In genomic region chr3:136728918-136729317, GRCh38 we compare ENCODE assay signal across 10 cellular contexts. TPM values are rescaled to one million over a fixed set of nuclear protein-coding genes. Genes with fewer than 3 reads are reported as not detected.
DNase-seq lines count a peak whose midpoint lies in the region; ATAC-seq and TF ChIP-seq lines count a peak whose summit lies in the region.
"Had no signal": no experiment of that assay in that cellular context is flagged by ENCODE, and none has a peak within 500 bp of the region (broad histone marks: within the 10 kb centered on the region; RNA-seq: fewer than 3 reads in every experiment).

No MANE protein-coding gene starts in this region.

- no peak overlapping the region for H3K4me3 Mint-ChIP-seq in activated T-helper 17 cell treated with anti-CD3 and anti-CD28 coated beads, Interleukin-2, amount 50 U/mL, for 72 hours

- no peaks in the 10 kb centered on the region for H3K27me3 Mint-ChIP-seq in activated T-helper 17 cell treated with anti-CD3 and anti-CD28 coated beads, Interleukin-2, amount 50 U/mL, for 72 hours

- DNase-seq in Right ventricle myocardium superior, result no peak
- no peak for DNase-seq in cardiac septum (ENCODE audit: low spot score)
- DNase-seq in foreskin fibroblast, result peak; percentile 78 to 89
- DNase-seq in thoracic aorta (ENCODE audit: low spot score), result no peak
- DNase-seq in omental fat pad (ENCODE audit: low spot score), result no peak
- DNase-seq: AML-193, NCI-H1417 treated with DMSO at 0.1 percent for 48 hours had no signal

- H3K79me2 ChIP-seq in SU-DHL-6 (ENCODE audit: insufficient read depth, low read length), result peaks cover 96% of the 10 kb centered on the region

- no peak for TF ChIP-seq CTCF in SU-DHL-6 (IDR thresholded peaks at IDR 0.05; ENCODE audit: insufficient read depth, low read length, poor library complexity, severe bottlenecking)
- no peak for TF ChIP-seq CTCF in foreskin fibroblast (IDR thresholded peaks at IDR 0.05; ENCODE audit: low read depth, low read length)
- TF ChIP-seq CTCF in thoracic aorta (IDR thresholded peaks at IDR 0.05), result no peak
- no peak for TF ChIP-seq CTCF in omental fat pad (IDR thresholded peaks at IDR 0.05)

- H3K36me3 ChIP-seq in SU-DHL-6 (ENCODE audit: low read length) (no peaks in the 10 kb centered on the region), thoracic aorta (no peaks in the 10 kb centered on the region)

- intact Hi-C loops in Right ventricle myocardium superior (cut with DNase I), result no loop called here
- intact Hi-C loops in cardiac septum (cut with DNase I), result no loop called here

- no peak overlapping the region for H2AFZ ChIP-seq in SU-DHL-6 (ENCODE audit: low read depth, low read length, severe bottlenecking)

- peaks cover 32 to 58% of the 10 kb centered on the region in 2 donors for H3K4me1 ChIP-seq in thoracic aorta (ENCODE audit: control insufficient read depth in 1 of 2, low read depth in 2 of 2)

- H3K9me3 ChIP-seq in SU-DHL-6 (ENCODE audit: insufficient read depth, low read length) (no peaks in the 10 kb centered on the region), thoracic aorta (no peaks in the 10 kb centered on the region)

- H3K9me2 ChIP-seq in SU-DHL-6 (replicated peaks; ENCODE audit: insufficient read depth, low read length), result no peaks in the 10 kb centered on the region

- H3F3A ChIP-seq in SU-DHL-6 (ENCODE audit: insufficient read depth), result peaks cover 4% of the 10 kb centered on the region; the same call in 1 of the 2 replicates

- H3K9me3 Mint-ChIP-seq in activated T-helper 17 cell treated with anti-CD3 and anti-CD28 coated beads, Interleukin-2, amount 50 U/mL, for 72 hours, result no peaks in the 10 kb centered on the region

- peaks cover 27% of the 10 kb centered on the region for H3K4me1 Mint-ChIP-seq in activated T-helper 17 cell treated with anti-CD3 and anti-CD28 coated beads, Interleukin-2, amount 50 U/mL, for 72 hours

- peak overlapping the region; percentile 9; the same call in 1 of the 2 replicates for H3K27ac ChIP-seq in SU-DHL-6 (ENCODE audit: low read depth, low read length)
- no peak overlapping the region for H3K27ac ChIP-seq in thoracic aorta

- H3K4me2 ChIP-seq in SU-DHL-6 (ENCODE audit: low read depth, low read length, poor library complexity, severe bottlenecking), result peak overlapping the region; percentile 37

- ATAC-seq in Right ventricle myocardium superior (ENCODE audit: poor library complexity) (peak; percentile 45), thoracic aorta (ENCODE audit: insufficient number of reproducible peaks, low FRiP score, low read depth) (no peak), omental fat pad (ENCODE audit: low FRiP score) (no peak), GM19467 (IDR thresholded peaks at IDR 0.05; ENCODE audit: unreplicated experiment) (no peak)
- no peak for ATAC-seq in activated T-helper 17 cell treated with anti-CD3 and anti-CD28 coated beads, Interleukin-2, amount 50 U/mL, for 72 hours (replicated peaks)

- H3K4me3 ChIP-seq in SU-DHL-6 (ENCODE audit: insufficient read depth, low read length, poor library complexity, severe bottlenecking), result no peak overlapping the region
- H3K4me3 ChIP-seq in foreskin fibroblast (ENCODE audit: low read depth in 1 of 2, low read length in 2 of 2), result peak overlapping the region; percentile 8 to 45
- H3K4me3 ChIP-seq in thoracic aorta, result peak overlapping the region; percentile 55

- no peak overlapping the region for H3K27ac Mint-ChIP-seq in activated T-helper 17 cell treated with anti-CD3 and anti-CD28 coated beads, Interleukin-2, amount 50 U/mL, for 72 hours

- no peaks in the 10 kb centered on the region for H3K27me3 ChIP-seq in SU-DHL-6 (ENCODE audit: low read length)
- H3K27me3 ChIP-seq in thoracic aorta (replicated peaks; ENCODE audit: insufficient read depth), result no peaks in the 10 kb centered on the region

- H4K20me1 ChIP-seq in SU-DHL-6 (ENCODE audit: low read depth, low read length), result no peaks in the 10 kb centered on the region; the same call in 1 of the 2 replicates

- H3K9ac ChIP-seq in SU-DHL-6 (ENCODE audit: low read length), result no peak overlapping the region

- H3K36me3 Mint-ChIP-seq in activated T-helper 17 cell treated with anti-CD3 and anti-CD28 coated beads, Interleukin-2, amount 50 U/mL, for 72 hours (ENCODE audit: low read depth), result no peaks in the 10 kb centered on the region

RNA-seq across cellular contexts. Expression of gene STAG1, which starts 23.3 kb away (rescaled TPM):
- total RNA-seq in Right ventricle myocardium superior, result 21.1 TPM
- total RNA-seq in cardiac septum, result 24.0 TPM
- total RNA-seq in thoracic aorta, result 10 to 100 TPM; 26.8 to 56.4 TPM
- total RNA-seq in omental fat pad, result 10 to 100 TPM; 37.6 to 57.5 (median 41.6) TPM
- total RNA-seq in activated T-helper 17 cell treated with anti-CD3 and anti-CD28 coated beads, Interleukin-2, amount 50 U/mL, for 72 hours, result 10 to 100 TPM; 48.0 to 62.3 TPM

Comparison
In these comparisons a context has a peak if more than half of its experiments do, and no peak if none do; other contexts are left out.
1. DNase-seq: peak in foreskin fibroblast (2 of 2); none in Right ventricle myocardium superior (single experiment), cardiac septum (single experiment), thoracic aorta (single experiment) and omental fat pad (single experiment).